11 cellular contexts compared by ENCODE assay signal in the genomic region with DNA sequence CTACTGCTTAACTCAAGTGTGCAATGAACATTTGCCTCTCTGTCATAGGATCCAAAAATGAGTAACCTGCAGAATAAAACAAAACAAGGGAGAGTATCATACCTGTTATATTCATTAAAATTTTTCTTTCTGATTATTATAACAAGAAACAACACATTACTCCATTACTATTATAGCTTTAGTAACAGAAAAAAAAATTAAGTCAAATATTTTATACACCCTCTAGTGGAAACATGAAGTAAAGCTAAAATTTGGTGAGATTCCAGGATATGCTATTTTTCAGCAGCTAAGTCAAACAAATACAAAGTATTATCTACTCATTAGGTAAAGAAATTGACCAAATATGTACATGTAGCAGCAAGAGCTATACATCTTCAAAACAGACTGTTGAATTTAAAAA. TPM values are rescaled to one million over a fixed set of nuclear protein-coding genes. Genes with fewer than 3 reads are reported as not detected.
DNase-seq lines count a peak whose midpoint lies in the region; ATAC-seq, FAIRE-seq and TF ChIP-seq lines count a peak whose summit lies in the region.
"Had no signal": no experiment of that assay in that cellular context is flagged by ENCODE, and none has a peak within 500 bp of the region (broad histone marks: within the 10 kb centered on the region; RNA-seq: fewer than 3 reads in every experiment).

No MANE protein-coding gene starts in this region.

- H3K4me3 ChIP-seq in heart left ventricle (no peak overlapping the region), fibroblast of mammary gland (ENCODE audit: control insufficient read depth, low read depth, low read length) (no peak overlapping the region), transverse colon (no peak overlapping the region)

- H3K4me1 ChIP-seq in heart left ventricle (peaks cover 0 to 5% (median 0%) of the 10 kb centered on the region in 12 donors), transverse colon (no peaks in the 10 kb centered on the region)

- no peak for TF ChIP-seq EP300 in transverse colon (IDR thresholded peaks at IDR 0.05; ENCODE audit: low read depth)

- intact Hi-C loops in heart left ventricle (cut with DNase I): loop anchor here in 6 of 10 donors (1.0 to 10.0 kb wide), 4 partner anchors 94 to 103 kb away; no protein-coding TSS in a partner anchor
- intact Hi-C loops in left cardiac atrium (cut with DNase I): no loop called here
- intact Hi-C loops in transverse colon (cut with DNase I; ENCODE audit: low total_unique reads): loop anchor here (5.0 kb wide), 1 partner anchor 932 kb away; no protein-coding TSS in a partner anchor

- H3K27me3 ChIP-seq in heart left ventricle (no peaks in the 10 kb centered on the region), transverse colon (no peaks in the 10 kb centered on the region)

- peak; percentile 78 for FAIRE-seq in RCC 7860 (lab: Jason Lieb, UNC)

- H3K36me3 ChIP-seq in heart left ventricle (peaks cover 0 to 18% (median 0%) of the 10 kb centered on the region in 9 donors), transverse colon (no peaks in the 10 kb centered on the region)

- TF ChIP-seq CTCF in heart left ventricle (IDR thresholded peaks at IDR 0.05) (peak in 7 of 12 donors; percentile 11 to 41 (median 35)), fibroblast of mammary gland (conservative IDR thresholded peaks at IDR 0.05; ENCODE audit: control insufficient read depth, insufficient read depth, low read depth, low read length) (peak; percentile 40), transverse colon (IDR thresholded peaks at IDR 0.05) (peak in 3 of 5 experiments; percentile 6 to 33 (median 11))

- in situ Hi-C loops in transverse colon (cut with MboI; ENCODE audit: low pct_ligation_motif_present in 1 of 4, low pct_unique_long_range_greater_than_20kb in 1 of 4, low sequenced_read_pairs in 3 of 4): no loop called here

- H3K27ac ChIP-seq in heart left ventricle (no peak overlapping the region), transverse colon (no peak overlapping the region)

- ATAC-seq in heart left ventricle (no peak), left cardiac atrium (no peak)

- H3K9me3 ChIP-seq in heart left ventricle (no peaks in the 10 kb centered on the region), transverse colon (no peaks in the 10 kb centered on the region)

- TF ChIP-seq POLR2A in heart left ventricle (IDR thresholded peaks at IDR 0.05) (no peak), transverse colon (IDR thresholded peaks at IDR 0.05) (no peak)

- DNase-seq in heart left ventricle (no peak), left cardiac atrium (no peak), RCC 7860 (ENCODE audit: low spot score) (no peak), fibroblast of mammary gland (ENCODE audit: low read depth) (peak; percentile 22), transverse colon (no peak), NCI-H128 (lab: John Stamatoyannopoulos, UW; ENCODE audit: unreplicated experiment) (no peak), cortex of kidney (lab: John Stamatoyannopoulos, UW) (no peak)
- no peak for DNase-seq in activated CD4-positive, alpha-beta T cell treated with anti-CD3 and anti-CD28 coated beads for 4 hours
- DNase-seq: activated naive CD8-positive, alpha-beta T cell treated with anti-CD3 and anti-CD28 coated beads, Interleukin-2, amount 10 ng/mL, durations not matched to agents 7 days and 5 days; NCI-H2029; stimulated activated CD8-positive, alpha-beta memory T cell treated with anti-CD3 and anti-CD28 coated beads, Interleukin-4, amount 100 ng/mL, for 48 hours had no signal

RNA-seq across cellular contexts. Expression of a gene that starts 56.3 kb away (rescaled TPM):
- 10 to 100 TPM; 19.1 to 37.2 (median 26.1) TPM for total RNA-seq in heart left ventricle
- polyA plus RNA-seq in heart left ventricle: 10 to 100 TPM in 1 of 2 donors, 1 to 10 TPM in 1; 2.0 to 11.5 TPM
- 10 to 100 TPM; 22.2 to 28.5 TPM for total RNA-seq in left cardiac atrium
- 10 to 100 TPM; 36.7 to 48.6 (median 40.9) TPM for total RNA-seq in transverse colon

Comparison
In these comparisons a context has a peak if more than half of its experiments do, and no peak if none do; other contexts are left out.
1. intact Hi-C loops: an anchor here in heart left ventricle (1.0 to 10.0 kb wide) and transverse colon (5.0 kb wide); none called in left cardiac atrium.